In the genomic region with DNA sequence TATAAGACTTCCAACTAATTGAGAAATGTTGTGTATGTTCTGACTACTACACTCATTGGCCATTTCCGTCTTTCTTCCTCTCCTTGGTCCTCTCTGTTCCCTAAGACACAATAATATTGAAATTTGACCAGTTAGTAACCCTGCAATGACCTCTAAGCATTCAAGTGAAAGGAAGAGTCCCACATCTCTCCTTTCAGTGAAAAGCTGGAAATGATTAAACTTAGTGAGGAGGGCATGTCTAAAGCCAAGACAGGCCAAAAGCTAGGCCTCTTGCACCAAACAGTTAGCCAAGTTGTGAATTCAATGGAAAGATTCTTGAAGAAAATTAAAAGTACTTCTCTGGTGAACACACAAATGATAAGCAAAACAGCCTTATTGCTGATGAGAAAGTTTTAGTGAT, we compare ENCODE assay signal across 28 cellular contexts.
"Had no signal": no experiment of that assay in that cellular context is flagged by ENCODE, and none has a peak within 500 bp of the region (broad histone marks: within the 10 kb centered on the region; RNA-seq: fewer than 3 reads in every experiment).

No MANE protein-coding gene starts in this region.

- H3K27ac ChIP-seq: pancreas, prostate gland, right lobe of liver, sigmoid colon, stomach, suprapubic skin, testis, tibial artery, transverse colon, upper lobe of right lung, uterus had no signal

- H3K4me1 Mint-ChIP-seq: naive B cell; naive thymus-derived CD8-positive, alpha-beta T cell; nephron progenitor cell; neural crest cell; stimulated activated effector memory CD8-positive, alpha-beta T cell treated with anti-CD3 and anti-CD28 coated beads, Interleukin-12 subunit alpha, Interleukin-12 subunit beta, amount 100 ng/mL, for 72 hours; stimulated activated naive B cell treated with anti-CD40 and anti-IgM and Interleukin-4, amounts not matched to agents 10 μg/mL and 1 μg/mL and 100 μg/mL, for 72 hours had no signal

- ATAC-seq: naive thymus-derived CD8-positive, alpha-beta T cell; natural killer cell treated with Interleukin-12 subunit alpha and Interleukin-12 subunit beta and Interleukin-15 and Interleukin-18, amount 100 ng/mL, for 72 hours; pancreas; right cardiac atrium; right lobe of liver; stimulated activated effector memory CD8-positive, alpha-beta T cell treated with anti-CD3 and anti-CD28 coated beads, Interleukin-12 subunit alpha, Interleukin-12 subunit beta, amount 100 ng/mL, for 72 hours; stimulated activated naive B cell treated with anti-CD40 and anti-IgM and Interleukin-4, amounts not matched to agents 10 μg/mL and 1 μg/mL and 100 μg/mL, for 72 hours; upper lobe of right lung had no signal

- H3K4me3 ChIP-seq: pancreas, prostate gland, right lobe of liver, sigmoid colon, stomach, suprapubic skin, testis, tibial artery, transverse colon, upper lobe of right lung, uterus had no signal

- H3K9me3 Mint-ChIP-seq: stimulated activated naive CD8-positive, alpha-beta T cell treated with anti-CD3 and anti-CD28 coated beads, Interleukin-15, Interleukin-2, amounts not matched to agents 100 ng/mL and 50 ng/mL, for 24 hours; type B pancreatic cell had no signal

- H3K36me3 Mint-ChIP-seq: naive B cell; naive thymus-derived CD8-positive, alpha-beta T cell; stimulated activated effector memory CD8-positive, alpha-beta T cell treated with anti-CD3 and anti-CD28 coated beads, Interleukin-12 subunit alpha, Interleukin-12 subunit beta, amount 100 ng/mL, for 72 hours; stimulated activated naive B cell treated with anti-CD40 and anti-IgM and Interleukin-4, amounts not matched to agents 10 μg/mL and 1 μg/mL and 100 μg/mL, for 72 hours; type B pancreatic cell had no signal

- H3K27me3 ChIP-seq: pancreas, right lobe of liver, sigmoid colon, stomach, suprapubic skin, testis, tibial artery, transverse colon, upper lobe of right lung, uterus had no signal

- H3K9me3 ChIP-seq: pancreas, prostate gland, right lobe of liver, sigmoid colon, testis, transverse colon, upper lobe of right lung, uterus had no signal

- H3K27ac Mint-ChIP-seq: naive B cell; naive thymus-derived CD8-positive, alpha-beta T cell; natural killer cell treated with Interleukin-12 subunit alpha and Interleukin-12 subunit beta and Interleukin-15 and Interleukin-18, amount 100 ng/mL, for 72 hours; nephron progenitor cell; stimulated activated effector memory CD8-positive, alpha-beta T cell treated with anti-CD3 and anti-CD28 coated beads, Interleukin-12 subunit alpha, Interleukin-12 subunit beta, amount 100 ng/mL, for 72 hours; stimulated activated naive B cell treated with anti-CD40 and anti-IgM and Interleukin-4, amounts not matched to agents 10 μg/mL and 1 μg/mL and 100 μg/mL, for 72 hours; stimulated activated naive CD8-positive, alpha-beta T cell treated with anti-CD3 and anti-CD28 coated beads, Interleukin-15, Interleukin-2, amounts not matched to agents 100 ng/mL and 50 ng/mL, for 24 hours; type B pancreatic cell had no signal

- H3K27me3 Mint-ChIP-seq: naive B cell; naive thymus-derived CD8-positive, alpha-beta T cell; natural killer cell treated with Interleukin-12 subunit alpha and Interleukin-12 subunit beta and Interleukin-15 and Interleukin-18, amount 100 ng/mL, for 72 hours; stimulated activated naive B cell treated with anti-CD40 and anti-IgM and Interleukin-4, amounts not matched to agents 10 μg/mL and 1 μg/mL and 100 μg/mL, for 72 hours; stimulated activated naive CD8-positive, alpha-beta T cell treated with anti-CD3 and anti-CD28 coated beads, Interleukin-15, Interleukin-2, amounts not matched to agents 100 ng/mL and 50 ng/mL, for 24 hours; type B pancreatic cell had no signal

- H3K36me3 ChIP-seq: pancreas, prostate gland, right lobe of liver, sigmoid colon, stomach, suprapubic skin, tibial artery, transverse colon, upper lobe of right lung, uterus had no signal

- H3K4me3 Mint-ChIP-seq: naive B cell; naive thymus-derived CD8-positive, alpha-beta T cell; natural killer cell treated with Interleukin-12 subunit alpha and Interleukin-12 subunit beta and Interleukin-15 and Interleukin-18, amount 100 ng/mL, for 72 hours; nephron progenitor cell; neural crest cell; stimulated activated effector memory CD8-positive, alpha-beta T cell treated with anti-CD3 and anti-CD28 coated beads, Interleukin-12 subunit alpha, Interleukin-12 subunit beta, amount 100 ng/mL, for 72 hours; stimulated activated naive B cell treated with anti-CD40 and anti-IgM and Interleukin-4, amounts not matched to agents 10 μg/mL and 1 μg/mL and 100 μg/mL, for 72 hours; stimulated activated naive CD8-positive, alpha-beta T cell treated with anti-CD3 and anti-CD28 coated beads, Interleukin-15, Interleukin-2, amounts not matched to agents 100 ng/mL and 50 ng/mL, for 24 hours; type B pancreatic cell had no signal

- DNase-seq: naive B cell; naive thymus-derived CD8-positive, alpha-beta T cell; nephron progenitor cell; occipital lobe; pancreas; right cardiac atrium; right lobe of liver; sigmoid colon; small intestine; stimulated activated CD4-positive, alpha-beta T cell treated with anti-CD3 and anti-CD28 coated beads, Interleukin-15, amount 100 ng/mL, for 24 hours; stimulated activated CD4-positive, alpha-beta T cell treated with anti-CD3 and anti-CD28 coated beads, Interleukin-2, amount 100 ng/mL, for 24 hours; stimulated activated CD4-positive, alpha-beta T cell treated with anti-CD3 and anti-CD28 coated beads, Interleukin-2, amount 100 ng/mL, for 48 hours; stimulated activated CD4-positive, alpha-beta T cell treated with anti-CD3 and anti-CD28 coated beads, Interleukin-4, amount 100 ng/mL, for 24 hours; stimulated activated naive B cell treated with anti-CD40 and anti-IgM and Interleukin-4, amounts not matched to agents 10 μg/mL and 1 μg/mL and 100 μg/mL, for 72 hours; stimulated activated naive CD4-positive, alpha-beta T cell treated with Interleukin-2 at 50 U/mL for 16 hours; stomach; testis; tibial artery; transverse colon; upper lobe of right lung; uterus had no signal

- H3K4me1 ChIP-seq: pancreas, prostate gland, right lobe of liver, sigmoid colon, stomach, suprapubic skin, testis, tibial artery, transverse colon, upper lobe of right lung, uterus had no signal
